Comparison of ENCODE assay signal across 23 cellular contexts in the genomic region with DNA sequence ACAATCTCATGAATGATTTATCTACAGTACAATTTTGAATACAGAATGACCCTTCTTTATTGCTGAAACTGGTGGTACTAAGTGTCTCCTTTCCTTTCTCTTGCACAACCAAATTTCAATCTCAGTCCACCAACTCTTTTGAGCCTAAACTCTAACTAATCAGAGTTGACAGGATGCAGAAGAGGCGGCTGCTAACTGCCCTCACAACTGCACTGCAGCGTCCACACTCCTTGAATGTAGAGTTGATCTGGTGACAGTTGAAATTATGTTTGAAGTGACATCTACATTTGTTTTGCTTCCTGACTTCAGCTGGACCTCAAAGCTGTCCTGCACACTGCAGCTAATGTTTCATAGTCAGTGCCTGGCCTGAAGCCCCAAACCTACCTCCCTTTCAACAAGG.
"Had no signal": no experiment of that assay in that cellular context is flagged by ENCODE, and none has a peak within 500 bp of the region (broad histone marks: within the 10 kb centered on the region; RNA-seq: fewer than 3 reads in every experiment).

No MANE protein-coding gene starts in this region.

- H3K4me1 Mint-ChIP-seq: memory B cell, natural killer cell had no signal

- H3K27ac ChIP-seq: epithelial cell of prostate, gastroesophageal sphincter, heart left ventricle, ovary, right lobe of liver, thoracic aorta, tibial nerve, upper lobe of left lung had no signal

- H3K27me3 ChIP-seq: dorsolateral prefrontal cortex, gastroesophageal sphincter, heart left ventricle, ovary, right lobe of liver, tibial nerve, upper lobe of left lung had no signal

- H3K27me3 Mint-ChIP-seq: memory B cell; stimulated activated naive B cell treated with anti-CD40 and anti-IgM and Interleukin-4, amounts not matched to agents 10 μg/mL and 1 μg/mL and 100 μg/mL, for 72 hours; stimulated activated naive CD8-positive, alpha-beta T cell treated with anti-CD3 and anti-CD28 coated beads, Interleukin-15, Interleukin-2, amounts not matched to agents 100 ng/mL and 50 ng/mL, for 24 hours had no signal

- H3K36me3 ChIP-seq: ovary had no signal

- H3K9me3 ChIP-seq: gastroesophageal sphincter, heart left ventricle, ovary, right lobe of liver, thoracic aorta, tibial nerve, upper lobe of left lung had no signal

- H3K4me3 Mint-ChIP-seq: memory B cell; natural killer cell; stimulated activated naive B cell treated with anti-CD40 and anti-IgM and Interleukin-4, amounts not matched to agents 10 μg/mL and 1 μg/mL and 100 μg/mL, for 72 hours; stimulated activated naive CD8-positive, alpha-beta T cell treated with anti-CD3 and anti-CD28 coated beads, Interleukin-15, Interleukin-2, amounts not matched to agents 100 ng/mL and 50 ng/mL, for 24 hours had no signal

- H3K9me3 Mint-ChIP-seq: memory B cell; natural killer cell; stimulated activated naive B cell treated with anti-CD40 and anti-IgM and Interleukin-4, amounts not matched to agents 10 μg/mL and 1 μg/mL and 100 μg/mL, for 72 hours; stimulated activated naive CD8-positive, alpha-beta T cell treated with anti-CD3 and anti-CD28 coated beads, Interleukin-15, Interleukin-2, amounts not matched to agents 100 ng/mL and 50 ng/mL, for 24 hours had no signal

- H3K27ac Mint-ChIP-seq: memory B cell; natural killer cell; stimulated activated naive B cell treated with anti-CD40 and anti-IgM and Interleukin-4, amounts not matched to agents 10 μg/mL and 1 μg/mL and 100 μg/mL, for 72 hours; stimulated activated naive CD8-positive, alpha-beta T cell treated with anti-CD3 and anti-CD28 coated beads, Interleukin-15, Interleukin-2, amounts not matched to agents 100 ng/mL and 50 ng/mL, for 24 hours had no signal

- H3K36me3 Mint-ChIP-seq: natural killer cell had no signal

- DNase-seq: dorsolateral prefrontal cortex; effector CD4-positive, alpha-beta T cell; foreskin fibroblast; heart left ventricle; hippocampal formation; left cardiac atrium; natural killer cell; occipital lobe; ovary; posterior cingulate gyrus; right lobe of liver; small intestine; stimulated activated CD4-positive, alpha-beta T cell treated with anti-CD3 and anti-CD28 coated beads, Interleukin-15, amount 100 ng/mL, for 24 hours; stimulated activated CD4-positive, alpha-beta T cell treated with anti-CD3 and anti-CD28 coated beads, Interleukin-2, amount 100 ng/mL, for 48 hours; stimulated activated naive B cell treated with anti-CD40 and anti-IgM and Interleukin-4, amounts not matched to agents 10 μg/mL and 1 μg/mL and 100 μg/mL, for 72 hours; upper lobe of left lung had no signal

- H3K4me1 ChIP-seq: gastroesophageal sphincter, right lobe of liver, tibial nerve, upper lobe of left lung had no signal

- H3K4me3 ChIP-seq: dorsolateral prefrontal cortex, gastroesophageal sphincter, heart left ventricle, lung, ovary, right lobe of liver, thoracic aorta, tibial nerve, upper lobe of left lung had no signal
